1 cellular context compared by ENCODE assay signal in the genomic region with DNA sequence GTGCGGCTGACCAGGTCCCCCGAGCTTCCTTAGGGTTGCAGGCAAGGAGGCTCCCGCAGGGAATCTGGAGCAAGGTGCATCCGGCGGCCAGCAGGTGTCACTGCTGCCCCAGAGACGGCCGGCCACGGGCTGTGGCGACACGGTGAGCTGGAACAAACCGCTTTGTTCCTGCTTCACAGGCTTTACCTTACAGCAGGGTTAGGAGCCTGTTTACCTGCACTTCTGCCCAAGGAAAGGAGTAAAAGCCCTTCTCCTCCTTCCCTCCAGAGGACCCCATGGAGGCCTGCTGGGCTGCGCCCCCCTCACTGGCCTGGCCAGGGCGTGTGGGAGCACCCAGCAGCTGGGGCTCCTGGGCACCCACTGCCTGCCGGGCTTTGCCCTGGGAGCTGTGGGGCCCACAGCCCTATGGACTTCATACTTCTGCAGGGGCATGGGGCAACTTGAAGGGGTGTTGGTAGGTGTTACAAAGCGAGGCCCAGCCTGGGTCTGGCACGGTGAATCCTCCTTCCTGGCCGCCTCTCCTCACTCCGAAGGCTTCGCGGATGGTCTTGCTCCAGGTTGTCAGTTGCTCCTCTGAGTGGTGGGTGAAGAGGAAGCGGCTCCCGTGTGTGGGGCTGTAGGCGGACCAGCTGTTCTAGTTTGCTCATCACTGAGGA.
A peak's percentile ranks its signal among the peaks of the same experiment; 100 is the strongest.
TF ChIP-seq lines count a peak whose summit lies in the region.

No MANE protein-coding gene starts in this region.

TF ChIP-seq in HEK293, 187 proteins besides CTCF, POLR2A, EP300 and RAD21 (continued from another document and continues in another):
- TF ChIP-seq, protein P1, sequence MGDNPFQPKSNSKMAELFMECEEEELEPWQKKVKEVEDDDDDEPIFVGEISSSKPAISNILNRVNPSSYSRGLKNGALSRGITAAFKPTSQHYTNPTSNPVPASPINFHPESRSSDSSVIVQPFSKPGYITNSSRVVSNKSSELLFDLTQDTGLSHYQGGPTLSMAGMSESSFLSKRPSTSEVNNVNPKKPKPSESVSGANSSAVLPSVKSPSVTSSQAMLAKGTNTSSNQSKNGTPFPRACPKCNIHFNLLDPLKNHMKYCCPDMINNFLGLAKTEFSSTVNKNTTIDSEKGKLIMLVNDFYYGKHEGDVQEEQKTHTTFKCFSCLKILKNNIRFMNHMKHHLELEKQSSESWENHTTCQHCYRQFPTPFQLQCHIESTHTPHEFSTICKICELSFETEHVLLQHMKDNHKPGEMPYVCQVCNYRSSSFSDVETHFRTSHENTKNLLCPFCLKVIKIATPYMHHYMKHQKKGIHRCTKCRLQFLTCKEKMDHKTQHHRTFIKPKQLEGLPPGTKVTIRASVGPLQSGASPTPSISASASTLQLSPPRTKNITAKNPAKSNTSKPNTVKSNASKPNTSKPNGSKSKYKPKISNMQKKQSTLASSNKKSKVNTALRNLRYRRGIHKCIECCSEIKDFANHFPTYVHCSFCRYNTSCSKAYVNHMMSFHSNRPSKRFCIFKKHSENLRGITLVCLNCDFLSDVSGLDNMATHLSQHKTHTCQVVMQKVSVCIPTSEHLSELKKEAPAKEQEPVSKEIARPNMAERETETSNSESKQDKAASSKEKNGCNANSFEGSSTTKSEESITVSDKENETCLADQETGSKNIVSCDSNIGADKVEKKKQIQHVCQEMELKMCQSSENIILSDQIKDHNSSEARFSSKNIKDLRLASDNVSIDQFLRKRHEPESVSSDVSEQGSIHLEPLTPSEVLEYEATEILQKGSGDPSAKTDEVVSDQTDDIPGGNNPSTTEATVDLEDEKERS (tag by site-specific recombination; IDR thresholded peaks at IDR 0.05) = no peak
- TF ChIP-seq, protein P2, sequence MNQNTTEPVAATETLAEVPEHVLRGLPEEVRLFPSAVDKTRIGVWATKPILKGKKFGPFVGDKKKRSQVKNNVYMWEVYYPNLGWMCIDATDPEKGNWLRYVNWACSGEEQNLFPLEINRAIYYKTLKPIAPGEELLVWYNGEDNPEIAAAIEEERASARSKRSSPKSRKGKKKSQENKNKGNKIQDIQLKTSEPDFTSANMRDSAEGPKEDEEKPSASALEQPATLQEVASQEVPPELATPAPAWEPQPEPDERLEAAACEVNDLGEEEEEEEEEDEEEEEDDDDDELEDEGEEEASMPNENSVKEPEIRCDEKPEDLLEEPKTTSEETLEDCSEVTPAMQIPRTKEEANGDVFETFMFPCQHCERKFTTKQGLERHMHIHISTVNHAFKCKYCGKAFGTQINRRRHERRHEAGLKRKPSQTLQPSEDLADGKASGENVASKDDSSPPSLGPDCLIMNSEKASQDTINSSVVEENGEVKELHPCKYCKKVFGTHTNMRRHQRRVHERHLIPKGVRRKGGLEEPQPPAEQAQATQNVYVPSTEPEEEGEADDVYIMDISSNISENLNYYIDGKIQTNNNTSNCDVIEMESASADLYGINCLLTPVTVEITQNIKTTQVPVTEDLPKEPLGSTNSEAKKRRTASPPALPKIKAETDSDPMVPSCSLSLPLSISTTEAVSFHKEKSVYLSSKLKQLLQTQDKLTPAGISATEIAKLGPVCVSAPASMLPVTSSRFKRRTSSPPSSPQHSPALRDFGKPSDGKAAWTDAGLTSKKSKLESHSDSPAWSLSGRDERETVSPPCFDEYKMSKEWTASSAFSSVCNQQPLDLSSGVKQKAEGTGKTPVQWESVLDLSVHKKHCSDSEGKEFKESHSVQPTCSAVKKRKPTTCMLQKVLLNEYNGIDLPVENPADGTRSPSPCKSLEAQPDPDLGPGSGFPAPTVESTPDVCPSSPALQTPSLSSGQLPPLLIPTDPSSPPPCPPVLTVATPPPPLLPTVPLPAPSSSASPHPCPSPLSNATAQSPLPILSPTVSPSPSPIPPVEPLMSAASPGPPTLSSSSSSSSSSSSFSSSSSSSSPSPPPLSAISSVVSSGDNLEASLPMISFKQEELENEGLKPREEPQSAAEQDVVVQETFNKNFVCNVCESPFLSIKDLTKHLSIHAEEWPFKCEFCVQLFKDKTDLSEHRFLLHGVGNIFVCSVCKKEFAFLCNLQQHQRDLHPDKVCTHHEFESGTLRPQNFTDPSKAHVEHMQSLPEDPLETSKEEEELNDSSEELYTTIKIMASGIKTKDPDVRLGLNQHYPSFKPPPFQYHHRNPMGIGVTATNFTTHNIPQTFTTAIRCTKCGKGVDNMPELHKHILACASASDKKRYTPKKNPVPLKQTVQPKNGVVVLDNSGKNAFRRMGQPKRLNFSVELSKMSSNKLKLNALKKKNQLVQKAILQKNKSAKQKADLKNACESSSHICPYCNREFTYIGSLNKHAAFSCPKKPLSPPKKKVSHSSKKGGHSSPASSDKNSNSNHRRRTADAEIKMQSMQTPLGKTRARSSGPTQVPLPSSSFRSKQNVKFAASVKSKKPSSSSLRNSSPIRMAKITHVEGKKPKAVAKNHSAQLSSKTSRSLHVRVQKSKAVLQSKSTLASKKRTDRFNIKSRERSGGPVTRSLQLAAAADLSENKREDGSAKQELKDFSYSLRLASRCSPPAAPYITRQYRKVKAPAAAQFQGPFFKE (tag by site-specific recombination; IDR thresholded peaks at IDR 0.05; ENCODE audit: borderline replicate concordance) = no peak
- TF ChIP-seq, protein P3, sequence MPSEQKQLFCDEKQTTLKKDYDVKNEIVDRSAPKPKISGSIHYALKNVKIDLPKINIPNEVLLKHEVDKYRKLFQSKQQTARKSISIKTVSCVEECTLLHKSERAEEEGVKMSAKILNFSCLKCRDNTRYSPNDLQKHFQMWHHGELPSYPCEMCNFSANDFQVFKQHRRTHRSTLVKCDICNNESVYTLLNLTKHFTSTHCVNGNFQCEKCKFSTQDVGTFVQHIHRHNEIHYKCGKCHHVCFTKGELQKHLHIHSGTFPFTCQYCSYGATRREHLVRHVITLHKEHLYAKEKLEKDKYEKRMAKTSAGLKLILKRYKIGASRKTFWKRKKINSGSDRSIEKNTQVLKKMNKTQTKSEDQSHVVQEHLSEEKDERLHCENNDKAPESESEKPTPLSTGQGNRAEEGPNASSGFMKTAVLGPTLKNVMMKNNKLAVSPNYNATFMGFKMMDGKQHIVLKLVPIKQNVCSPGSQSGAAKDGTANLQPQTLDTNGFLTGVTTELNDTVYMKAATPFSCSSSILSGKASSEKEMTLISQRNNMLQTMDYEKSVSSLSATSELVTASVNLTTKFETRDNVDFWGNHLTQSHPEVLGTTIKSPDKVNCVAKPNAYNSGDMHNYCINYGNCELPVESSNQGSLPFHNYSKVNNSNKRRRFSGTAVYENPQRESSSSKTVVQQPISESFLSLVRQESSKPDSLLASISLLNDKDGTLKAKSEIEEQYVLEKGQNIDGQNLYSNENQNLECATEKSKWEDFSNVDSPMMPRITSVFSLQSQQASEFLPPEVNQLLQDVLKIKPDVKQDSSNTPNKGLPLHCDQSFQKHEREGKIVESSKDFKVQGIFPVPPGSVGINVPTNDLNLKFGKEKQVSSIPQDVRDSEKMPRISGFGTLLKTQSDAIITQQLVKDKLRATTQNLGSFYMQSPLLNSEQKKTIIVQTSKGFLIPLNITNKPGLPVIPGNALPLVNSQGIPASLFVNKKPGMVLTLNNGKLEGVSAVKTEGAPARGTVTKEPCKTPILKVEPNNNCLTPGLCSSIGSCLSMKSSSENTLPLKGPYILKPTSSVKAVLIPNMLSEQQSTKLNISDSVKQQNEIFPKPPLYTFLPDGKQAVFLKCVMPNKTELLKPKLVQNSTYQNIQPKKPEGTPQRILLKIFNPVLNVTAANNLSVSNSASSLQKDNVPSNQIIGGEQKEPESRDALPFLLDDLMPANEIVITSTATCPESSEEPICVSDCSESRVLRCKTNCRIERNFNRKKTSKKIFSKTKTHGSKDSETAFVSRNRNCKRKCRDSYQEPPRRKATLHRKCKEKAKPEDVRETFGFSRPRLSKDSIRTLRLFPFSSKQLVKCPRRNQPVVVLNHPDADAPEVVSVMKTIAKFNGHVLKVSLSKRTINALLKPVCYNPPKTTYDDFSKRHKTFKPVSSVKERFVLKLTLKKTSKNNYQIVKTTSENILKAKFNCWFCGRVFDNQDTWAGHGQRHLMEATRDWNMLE (tag by site-specific recombination; conservative IDR thresholded peaks at IDR 0.05; ENCODE audit: low read depth) = no peak
- TF ChIP-seq ZFP69B (tag by site-specific recombination; IDR thresholded peaks at IDR 0.05) = peak; percentile 93
- peak; percentile 41; the same call in 1 of the 2 replicates for TF ChIP-seq ZNF391 (tag by site-specific recombination; IDR thresholded peaks at IDR 0.05; ENCODE audit: borderline replicate concordance, low read depth)
- TF ChIP-seq, protein P4, sequence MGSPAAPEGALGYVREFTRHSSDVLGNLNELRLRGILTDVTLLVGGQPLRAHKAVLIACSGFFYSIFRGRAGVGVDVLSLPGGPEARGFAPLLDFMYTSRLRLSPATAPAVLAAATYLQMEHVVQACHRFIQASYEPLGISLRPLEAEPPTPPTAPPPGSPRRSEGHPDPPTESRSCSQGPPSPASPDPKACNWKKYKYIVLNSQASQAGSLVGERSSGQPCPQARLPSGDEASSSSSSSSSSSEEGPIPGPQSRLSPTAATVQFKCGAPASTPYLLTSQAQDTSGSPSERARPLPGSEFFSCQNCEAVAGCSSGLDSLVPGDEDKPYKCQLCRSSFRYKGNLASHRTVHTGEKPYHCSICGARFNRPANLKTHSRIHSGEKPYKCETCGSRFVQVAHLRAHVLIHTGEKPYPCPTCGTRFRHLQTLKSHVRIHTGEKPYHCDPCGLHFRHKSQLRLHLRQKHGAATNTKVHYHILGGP (tag by site-specific recombination; IDR thresholded peaks at IDR 0.05) = no peak
- TF ChIP-seq ZNF561 (tag by site-specific recombination; IDR thresholded peaks at IDR 0.05; ENCODE audit: borderline replicate concordance) = 0 out of 2 replicates have a peak, but pooled peaks have one; percentile 20
- TF ChIP-seq KLF10 (tag by site-specific recombination; IDR thresholded peaks at IDR 0.05) = no peak
- TF ChIP-seq ZNF768 (tag by site-specific recombination; IDR thresholded peaks at IDR 0.05) = no peak
- TF ChIP-seq SETDB1 (IDR thresholded peaks at IDR 0.05; ENCODE audit: insufficient read length, low read length) = no peak
- no peak for TF ChIP-seq ZNF248 (tag by site-specific recombination; IDR thresholded peaks at IDR 0.05)
- TF ChIP-seq, protein P5, sequence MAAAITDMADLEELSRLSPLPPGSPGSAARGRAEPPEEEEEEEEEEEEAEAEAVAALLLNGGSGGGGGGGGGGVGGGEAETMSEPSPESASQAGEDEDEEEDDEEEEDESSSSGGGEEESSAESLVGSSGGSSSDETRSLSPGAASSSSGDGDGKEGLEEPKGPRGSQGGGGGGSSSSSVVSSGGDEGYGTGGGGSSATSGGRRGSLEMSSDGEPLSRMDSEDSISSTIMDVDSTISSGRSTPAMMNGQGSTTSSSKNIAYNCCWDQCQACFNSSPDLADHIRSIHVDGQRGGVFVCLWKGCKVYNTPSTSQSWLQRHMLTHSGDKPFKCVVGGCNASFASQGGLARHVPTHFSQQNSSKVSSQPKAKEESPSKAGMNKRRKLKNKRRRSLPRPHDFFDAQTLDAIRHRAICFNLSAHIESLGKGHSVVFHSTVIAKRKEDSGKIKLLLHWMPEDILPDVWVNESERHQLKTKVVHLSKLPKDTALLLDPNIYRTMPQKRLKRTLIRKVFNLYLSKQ (tag by site-specific recombination; IDR thresholded peaks at IDR 0.05; ENCODE audit: borderline replicate concordance) = no peak
- peak; percentile 77 for TF ChIP-seq GLIS1 (tag by site-specific recombination; IDR thresholded peaks at IDR 0.05)
- TF ChIP-seq GFI1B (tag by site-specific recombination; IDR thresholded peaks at IDR 0.05) = no peak
- TF ChIP-seq ZNF76 (tag by site-specific recombination; IDR thresholded peaks at IDR 0.05; ENCODE audit: borderline replicate concordance, low read depth) = no peak
- 0 out of 2 replicates have a peak, but pooled peaks have one; percentile 59 for TF ChIP-seq HOXC10 (CRISPR knock-in tag; IDR thresholded peaks at IDR 0.05)
- TF ChIP-seq ZFP41 (tag by site-specific recombination; IDR thresholded peaks at IDR 0.05; ENCODE audit: borderline replicate concordance) = no peak
- peak; percentile 45 for TF ChIP-seq ZIC2 (tag by site-specific recombination; IDR thresholded peaks at IDR 0.05)
- TF ChIP-seq ZNF16 (tag by site-specific recombination; IDR thresholded peaks at IDR 0.05; ENCODE audit: low read depth) = no peak
- peak; percentile 99 for TF ChIP-seq ZNF654 (tag by site-specific recombination; IDR thresholded peaks at IDR 0.05; ENCODE audit: low read depth)
- no peak for TF ChIP-seq ZNF423 (tag by site-specific recombination; IDR thresholded peaks at IDR 0.05)
- peak; percentile 92 for TF ChIP-seq ZNF600 (tag by site-specific recombination; IDR thresholded peaks at IDR 0.05)
- no peak for TF ChIP-seq ZNF311 (tag by site-specific recombination; IDR thresholded peaks at IDR 0.05; ENCODE audit: borderline replicate concordance)
- 0 out of 2 replicates have a peak, but pooled peaks have one; percentile 41 for TF ChIP-seq ZNF501 (tag by site-specific recombination; IDR thresholded peaks at IDR 0.05)
- peak; percentile 83; the same call in 1 of the 2 replicates for TF ChIP-seq ZSCAN30 (tag by site-specific recombination; IDR thresholded peaks at IDR 0.05)
- TF ChIP-seq, protein P6, sequence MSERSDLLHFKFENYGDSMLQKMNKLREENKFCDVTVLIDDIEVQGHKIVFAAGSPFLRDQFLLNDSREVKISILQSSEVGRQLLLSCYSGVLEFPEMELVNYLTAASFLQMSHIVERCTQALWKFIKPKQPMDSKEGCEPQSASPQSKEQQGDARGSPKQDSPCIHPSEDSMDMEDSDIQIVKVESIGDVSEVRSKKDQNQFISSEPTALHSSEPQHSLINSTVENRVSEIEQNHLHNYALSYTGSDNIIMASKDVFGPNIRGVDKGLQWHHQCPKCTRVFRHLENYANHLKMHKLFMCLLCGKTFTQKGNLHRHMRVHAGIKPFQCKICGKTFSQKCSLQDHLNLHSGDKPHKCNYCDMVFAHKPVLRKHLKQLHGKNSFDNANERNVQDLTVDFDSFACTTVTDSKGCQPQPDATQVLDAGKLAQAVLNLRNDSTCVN (tag by site-specific recombination; optimal IDR thresholded peaks at IDR 0.05) = no peak
- TF ChIP-seq, protein P7, sequence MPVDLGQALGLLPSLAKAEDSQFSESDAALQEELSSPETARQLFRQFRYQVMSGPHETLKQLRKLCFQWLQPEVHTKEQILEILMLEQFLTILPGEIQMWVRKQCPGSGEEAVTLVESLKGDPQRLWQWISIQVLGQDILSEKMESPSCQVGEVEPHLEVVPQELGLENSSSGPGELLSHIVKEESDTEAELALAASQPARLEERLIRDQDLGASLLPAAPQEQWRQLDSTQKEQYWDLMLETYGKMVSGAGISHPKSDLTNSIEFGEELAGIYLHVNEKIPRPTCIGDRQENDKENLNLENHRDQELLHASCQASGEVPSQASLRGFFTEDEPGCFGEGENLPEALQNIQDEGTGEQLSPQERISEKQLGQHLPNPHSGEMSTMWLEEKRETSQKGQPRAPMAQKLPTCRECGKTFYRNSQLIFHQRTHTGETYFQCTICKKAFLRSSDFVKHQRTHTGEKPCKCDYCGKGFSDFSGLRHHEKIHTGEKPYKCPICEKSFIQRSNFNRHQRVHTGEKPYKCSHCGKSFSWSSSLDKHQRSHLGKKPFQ (tag by site-specific recombination; IDR thresholded peaks at IDR 0.05) = no peak
- no peak for TF ChIP-seq SP2 (tag by site-specific recombination; IDR thresholded peaks at IDR 0.05)
- no peak for TF ChIP-seq ZNF292 (tag by site-specific recombination; IDR thresholded peaks at IDR 0.05; ENCODE audit: borderline replicate concordance, low read depth)
- no peak for TF ChIP-seq ZNF239 (tag by site-specific recombination; IDR thresholded peaks at IDR 0.05)
- no peak for TF ChIP-seq ZNF544 (tag by site-specific recombination; IDR thresholded peaks at IDR 0.05)
- TF ChIP-seq, protein P8, sequence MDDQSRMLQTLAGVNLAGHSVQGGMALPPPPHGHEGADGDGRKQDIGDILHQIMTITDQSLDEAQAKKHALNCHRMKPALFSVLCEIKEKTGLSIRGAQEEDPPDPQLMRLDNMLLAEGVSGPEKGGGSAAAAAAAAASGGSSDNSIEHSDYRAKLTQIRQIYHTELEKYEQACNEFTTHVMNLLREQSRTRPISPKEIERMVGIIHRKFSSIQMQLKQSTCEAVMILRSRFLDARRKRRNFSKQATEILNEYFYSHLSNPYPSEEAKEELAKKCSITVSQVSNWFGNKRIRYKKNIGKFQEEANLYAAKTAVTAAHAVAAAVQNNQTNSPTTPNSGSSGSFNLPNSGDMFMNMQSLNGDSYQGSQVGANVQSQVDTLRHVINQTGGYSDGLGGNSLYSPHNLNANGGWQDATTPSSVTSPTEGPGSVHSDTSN (CRISPR knock-in tag; IDR thresholded peaks at IDR 0.05) = no peak; the same call in 1 of the 2 replicates
